In the genomic region with DNA sequence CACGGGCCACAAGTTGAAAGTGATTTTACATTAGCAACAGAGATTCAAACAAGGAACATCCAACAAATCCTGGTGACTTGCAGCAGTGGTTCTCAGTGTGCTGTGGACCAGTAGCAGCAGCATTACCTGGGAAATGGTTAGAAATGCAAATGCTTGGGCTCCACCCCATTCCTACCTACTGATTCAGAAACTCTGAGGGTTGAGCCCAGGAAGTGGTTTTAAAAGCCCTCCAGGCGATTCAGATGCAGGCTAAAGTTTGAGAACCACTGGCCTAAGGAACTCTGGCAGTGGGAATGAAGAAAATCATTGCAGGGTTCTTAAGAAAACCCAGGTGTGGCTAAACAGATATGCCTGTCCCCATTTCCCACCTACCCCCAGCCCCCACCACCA, we compare ENCODE assay signal across 1 cellular context.
TF ChIP-seq lines count a peak whose summit lies in the region.

No MANE protein-coding gene starts in this region.

TF ChIP-seq in IMR-90, 13 proteins besides CTCF, POLR2A, EP300 and RAD21:
- TF ChIP-seq NFE2L2 (IDR thresholded peaks at IDR 0.05; ENCODE audit: low read depth, low read length) (no peak), FOS (IDR thresholded peaks at IDR 0.05; ENCODE audit: low read depth, low read length) (no peak), SMC3 (IDR thresholded peaks at IDR 0.05; ENCODE audit: low read depth, low read length) (no peak), BHLHE40 (IDR thresholded peaks at IDR 0.05; ENCODE audit: low read depth, low read length) (no peak), MXI1 (IDR thresholded peaks at IDR 0.05; ENCODE audit: borderline replicate concordance, low read depth, low read length) (no peak), MAZ (IDR thresholded peaks at IDR 0.05; ENCODE audit: borderline replicate concordance, low read depth, low read length) (no peak)
